8 cellular contexts compared by ENCODE assay signal in genomic region chr1:202283379-202283844, GRCh38. TPM values are rescaled to one million over a fixed set of nuclear protein-coding genes. Genes with fewer than 3 reads are reported as not detected.
DNase-seq lines count a peak whose midpoint lies in the region; ATAC-seq, FAIRE-seq and TF ChIP-seq lines count a peak whose summit lies in the region.

No MANE protein-coding gene starts in this region.

- ATAC-seq in A549 (peak; percentile 52 to 62), HG02938 (IDR thresholded peaks at IDR 0.05; ENCODE audit: unreplicated experiment) (no peak), mucosa of descending colon (no peak)

- intact Hi-C loops in mucosa of descending colon (cut with DNase I, micrococcal nuclease), result no loop called here

- no peak for FAIRE-seq in A549 (lab: Jason Lieb, UNC)

- H3K9me3 ChIP-seq in A549, result no peaks in the 10 kb centered on the region
- no peaks in the 10 kb centered on the region for H3K9me3 ChIP-seq in fibroblast of lung (ENCODE audit: control insufficient read depth, insufficient read depth, low read depth, low read length)
- H3K9me3 ChIP-seq in mucosa of descending colon, result no peaks in the 10 kb centered on the region

- peaks cover 90% of the 10 kb centered on the region for H3K4me1 Mint-ChIP-seq in HFFc6 (ENCODE audit: low read depth)

- peak overlapping the region; percentile 26; the same call in 1 of the 2 replicates for H3K27ac Mint-ChIP-seq in HFFc6

- no peak overlapping the region for H2AFZ ChIP-seq in fibroblast of lung (ENCODE audit: low read length)

- H3K4me2 ChIP-seq in A549 (peak overlapping the region; percentile 62), fibroblast of lung (ENCODE audit: extremely low read depth, insufficient read depth, low read length) (peak overlapping the region; percentile 25)

- POLR2A ChIA-PET in A549 (lab: Yijun Ruan, JAX), result interaction anchor here (0.9 to 1.0 kb wide), 2 partner anchors 9 to 48 kb away, joined by 4 to 5 read pairs; no protein-coding TSS in a partner anchor

- no peaks in the 10 kb centered on the region for H3K9me3 Mint-ChIP-seq in HFFc6

- H3K4me3 Mint-ChIP-seq in HFFc6, result peak overlapping the region; percentile 38

- TF ChIP-seq POLR2A in A549 (IDR thresholded peaks at IDR 0.05; ENCODE audit: low read length), result no peak
- TF ChIP-seq POLR2A in erythroblast (IDR thresholded peaks at IDR 0.05; ENCODE audit: low read length), result no peak

- no peak overlapping the region for H3K9ac ChIP-seq in fibroblast of lung (ENCODE audit: insufficient read depth, low read length)

- no peaks in the 10 kb centered on the region for H3K27me3 ChIP-seq in fibroblast of lung (ENCODE audit: control insufficient read depth, insufficient read depth, low read length)

- TF ChIP-seq CTCF in A549 (IDR thresholded peaks at IDR 0.05) (no peak), HFFc6 (IDR thresholded peaks at IDR 0.05) (no peak), fibroblast of lung (conservative IDR thresholded peaks at IDR 0.05 in 1 of 2, IDR thresholded peaks at IDR 0.05 in 1 of 2; ENCODE audit: low read depth in 1 of 2, low read length in 2 of 2) (no peak), mucosa of descending colon (IDR thresholded peaks at IDR 0.05) (no peak)

- 45% methylated on average over 10 of the region's 10 CpGs for WGBS in A549 (ENCODE audit: missing lambda C conversion rate)

- H3K27me3 Mint-ChIP-seq in HFFc6 (ENCODE audit: insufficient read depth), result peaks cover 11% of the 10 kb centered on the region

- DNase-seq in A549 (ENCODE audit: low read depth in 1 of 2, low spot score in 1 of 2) (peak; percentile 28 to 33), HFFc6 (peak; percentile 85), OCI-M1 (lab: John Stamatoyannopoulos, UW) (peak; percentile 60), fibroblast of lung (ENCODE audit: low read depth in 2 of 2) (peak; percentile 58 to 93), erythroblast (lab: John Stamatoyannopoulos, UW) (no peak), Ammon's horn (ENCODE audit: low spot score) (no peak), mucosa of descending colon (no peak)

- no peaks in the 10 kb centered on the region for H3K36me3 Mint-ChIP-seq in HFFc6 (ENCODE audit: low read depth)

- no peaks in the 10 kb centered on the region for H3K79me2 ChIP-seq in fibroblast of lung (ENCODE audit: control insufficient read depth, insufficient read depth, low read length)

- H3K36me3 ChIP-seq in fibroblast of lung (ENCODE audit: control insufficient read depth, insufficient read depth, low read length) (no peaks in the 10 kb centered on the region), mucosa of descending colon (ENCODE audit: low read depth) (no peaks in the 10 kb centered on the region)

- H4K20me1 ChIP-seq in fibroblast of lung (ENCODE audit: control insufficient read depth, extremely low read depth, insufficient read depth, low read length), result no peaks in the 10 kb centered on the region

- CTCF ChIA-PET in A549 (lab: Yijun Ruan, JAX), result interaction anchor here (0.8 to 3.5 kb wide), 9 partner anchors 9 to 128 kb away, joined by 3 to 19 read pairs (median 6); no protein-coding TSS in a partner anchor

- no peak overlapping the region; the same call in 2 of the 3 replicates for H3K4me3 ChIP-seq in A549
- no peak overlapping the region for H3K4me3 ChIP-seq in fibroblast of lung (replicated peaks in 1 of 4; ENCODE audit: control extremely low read depth in 1 of 4, insufficient read depth in 1 of 4, low read depth in 3 of 4, low read length in 4 of 4)
- H3K4me3 ChIP-seq in mucosa of descending colon, result no peak overlapping the region

- H3K27ac ChIP-seq in A549, result peak overlapping the region; percentile 74 to 82
- H3K27ac ChIP-seq in fibroblast of lung (ENCODE audit: insufficient read depth, low read length), result no peak overlapping the region

- TF ChIP-seq EP300 in A549 (IDR thresholded peaks at IDR 0.05), result peak in 1 of 2 experiments; percentile 57; a peak in 1 of 5 replicates

- TF ChIP-seq RAD21 in A549 (conservative IDR thresholded peaks at IDR 0.05 in 1 of 2, IDR thresholded peaks at IDR 0.05 in 1 of 2), result no peak

- H3K4me1 ChIP-seq in A549 (peaks cover 58% of the 10 kb centered on the region), fibroblast of lung (ENCODE audit: control insufficient read depth, extremely low read depth, insufficient read depth, low read length) (peaks cover 35% of the 10 kb centered on the region), mucosa of descending colon (ENCODE audit: low read depth) (no peaks in the 10 kb centered on the region)

TF ChIP-seq in A549, 52 proteins besides CTCF, POLR2A, EP300 and RAD21:
- TF ChIP-seq JUN (IDR thresholded peaks at IDR 0.05), result 0 out of 5 replicates have a peak, but pooled peaks of 1 of the 2 experiments have one; percentile 17
- 0 out of 4 replicates have a peak, but pooled peaks of 1 of the 2 experiments have one; percentile 39 for TF ChIP-seq CEBPB (IDR thresholded peaks at IDR 0.05)
- TF ChIP-seq HOXB5 (CRISPR knock-in tag; IDR thresholded peaks at IDR 0.05), result no peak

RNA-seq across cellular contexts. Expression of gene UBE2T, which starts 58.3 kb away (rescaled TPM):
- polyA plus RNA-seq in A549 (2011; rRNA removed) (166 and 188 TPM in 2 replicates), A549 (2017; fragmentation: RNase III; extraction: RNeasy Plus Mini Kit Qiagen cat#74134 plus additional on column Dnase treatment) (75.3 to 83.2 TPM (median 79.5 TPM) in 3 replicates), fibroblast of lung (34.2 and 93.9 TPM in 2 replicates)
- polyA plus RNA-seq in A549 (2012; cell fraction: cytosol; rRNA removed), result 146 and 153 TPM in 2 replicates
- 54.6 and 97.2 TPM in 2 replicates for polyA plus RNA-seq in A549 (2012; cell fraction: nucleus; rRNA removed)
- 63.6 and 74.7 TPM in 2 replicates for polyA minus RNA-seq in A549 (2011; rRNA and poly(A)+ RNA removed)
- 10 to 100 TPM; 17.5 to 47.5 (median 40.3) TPM for total RNA-seq in HFFc6 (2021; fragmentation: NEBNext Ultra II Directional; extraction: Animal tissue kit (Norgen Biotek cat#: 25700))
- total RNA-seq in fibroblast of lung (6.4 and 17.0 TPM in 2 replicates), mucosa of descending colon (10 to 100 TPM in 1 of 3 donors, 1 to 10 TPM in 2; 4.9 to 13.7 (median 6.7) TPM)
- 16.2 and 54.5 TPM in 2 replicates for polyA plus RNA-seq in fibroblast of lung (2012)
- 10.7 and 53.5 TPM in 2 replicates for polyA minus RNA-seq in fibroblast of lung (ENCODE audit: low replicate concordance)

Comparison
In these comparisons a context has a peak if more than half of its experiments do, and no peak if none do; other contexts are left out.
1. ATAC-seq: peak in A549 (2 of 2); none in HG02938 (single experiment) and mucosa of descending colon (single experiment).
2. DNase-seq: peak in A549 (2 of 2), HFFc6 (single experiment), OCI-M1 (single experiment) and fibroblast of lung (2 of 2); none in erythroblast (0 of 2), Ammon's horn (single experiment) and mucosa of descending colon (0 of 3).